ENCODE assay signal across 1 cellular context in genomic region chr12:53461059-53461458, GRCh38.
TF ChIP-seq lines count a peak whose summit lies in the region.

No MANE protein-coding gene starts in this region.

TF ChIP-seq in K562, 482 proteins besides CTCF, POLR2A, EP300 and RAD21:
- TF ChIP-seq RBM14 (IDR thresholded peaks at IDR 0.05; ENCODE audit: borderline replicate concordance, insufficient read depth, low read depth, low read length): no peak
- TF ChIP-seq ZFP36 (IDR thresholded peaks at IDR 0.05; ENCODE audit: low read depth, low read length, partially characterized antibody): no peak
- no peak for TF ChIP-seq CGGBP1 (CRISPR knock-in tag; IDR thresholded peaks at IDR 0.05)
- TF ChIP-seq HEY1 (CRISPR knock-in tag; IDR thresholded peaks at IDR 0.05; ENCODE audit: borderline replicate concordance): no peak
- TF ChIP-seq SMC3 (conservative IDR thresholded peaks at IDR 0.05; ENCODE audit: insufficient read depth, low read depth, low read length): no peak
- no peak for TF ChIP-seq BCLAF1 (IDR thresholded peaks at IDR 0.05; ENCODE audit: borderline replicate concordance in 1 of 2, control insufficient read depth in 1 of 2, low read depth in 2 of 2, low read length in 1 of 2)
- TF ChIP-seq KLF13 (tag; IDR thresholded peaks at IDR 0.05; ENCODE audit: borderline replicate concordance, low read depth): no peak
- peak; percentile 41; the same call in 1 of the 2 replicates for TF ChIP-seq RBFOX2 (IDR thresholded peaks at IDR 0.05; ENCODE audit: low read depth, low read length)
- TF ChIP-seq GMEB1 (CRISPR knock-in tag; IDR thresholded peaks at IDR 0.05): no peak
- TF ChIP-seq ZNF518B (CRISPR knock-in tag; IDR thresholded peaks at IDR 0.05): no peak
- TF ChIP-seq POLR2AphosphoS5 (IDR thresholded peaks at IDR 0.05; ENCODE audit: control insufficient read depth, insufficient read depth, low read depth, low read length): peak; percentile 39; the same call in 1 of the 2 replicates
- no peak for TF ChIP-seq SIRT6 (IDR thresholded peaks at IDR 0.05; ENCODE audit: low read depth, low read length)
- no peak for TF ChIP-seq CREB3 (tag; conservative IDR thresholded peaks at IDR 0.05; ENCODE audit: low read depth)
- TF ChIP-seq ZBTB26 (CRISPR knock-in tag; IDR thresholded peaks at IDR 0.05): no peak
- TF ChIP-seq POLR2G (IDR thresholded peaks at IDR 0.05; ENCODE audit: low read depth, low read length): 0 out of 2 replicates have a peak, but pooled peaks have one; percentile 12
- TF ChIP-seq FIP1L1 (IDR thresholded peaks at IDR 0.05; ENCODE audit: low read depth, low read length, poor library complexity, severe bottlenecking): no peak
- no peak for TF ChIP-seq CEBPG (CRISPR knock-in tag; IDR thresholded peaks at IDR 0.05)
- TF ChIP-seq CEBPG (tag; conservative IDR thresholded peaks at IDR 0.05 in 1 of 2, IDR thresholded peaks at IDR 0.05 in 1 of 2): no peak
- TF ChIP-seq ARID3B (CRISPR knock-in tag; IDR thresholded peaks at IDR 0.05; ENCODE audit: borderline replicate concordance): no peak
- no peak for TF ChIP-seq NUFIP1 (IDR thresholded peaks at IDR 0.05; ENCODE audit: partially characterized antibody)
- no peak for TF ChIP-seq NFIX (CRISPR knock-in tag; IDR thresholded peaks at IDR 0.05; ENCODE audit: low read depth)
- TF ChIP-seq RCOR1 (IDR thresholded peaks at IDR 0.05; ENCODE audit: borderline replicate concordance in 1 of 2, low read depth in 2 of 2, low read length in 2 of 2): no peak
- TF ChIP-seq CBX1 (IDR thresholded peaks at IDR 0.05; ENCODE audit: low read depth): no peak
- TF ChIP-seq FOS (IDR thresholded peaks at IDR 0.05; ENCODE audit: extremely low read depth, insufficient read length): no peak
- no peak for TF ChIP-seq RFX1 (IDR thresholded peaks at IDR 0.05)
